ENCODE assay signal across 26 cellular contexts in the genomic region with DNA sequence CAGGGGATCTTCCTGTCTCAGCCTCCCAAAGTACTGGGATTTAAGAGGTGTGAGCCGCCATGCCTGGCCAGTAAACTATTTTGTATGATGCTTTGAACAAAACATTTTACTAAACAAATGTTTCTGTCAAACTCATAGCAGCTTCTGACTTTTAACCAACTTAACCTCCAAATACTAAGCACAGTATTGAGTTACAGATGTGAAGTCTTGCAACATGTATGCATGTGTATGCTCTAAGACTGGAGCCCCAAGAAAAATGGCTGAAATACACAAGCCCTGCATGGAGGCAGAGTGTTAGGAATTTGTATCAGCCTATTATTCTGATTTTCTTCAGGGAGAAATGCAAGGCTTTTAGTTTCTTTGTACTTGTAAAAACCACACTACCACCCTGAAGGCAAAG.
A peak's percentile ranks its signal among the peaks of the same experiment; 100 is the strongest.
DNase-seq lines count a peak whose midpoint lies in the region; ATAC-seq and TF ChIP-seq lines count a peak whose summit lies in the region.
"Had no signal": no experiment of that assay in that cellular context is flagged by ENCODE, and none has a peak within 500 bp of the region (broad histone marks: within the 10 kb centered on the region; RNA-seq: fewer than 3 reads in every experiment).

No MANE protein-coding gene starts in this region.

- intact Hi-C loops in natural killer cell (cut with micrococcal nuclease) (no loop called here), sciatic nerve (cut with DNase I) (no loop called here)

- no peak overlapping the region for H3K4me3 Mint-ChIP-seq in natural killer cell
- H3K4me3 Mint-ChIP-seq in natural killer cell treated with Interleukin-12 subunit alpha and Interleukin-12 subunit beta and Interleukin-15 and Interleukin-18, amount 100 ng/mL, for 72 hours: no peak overlapping the region
- H3K4me3 Mint-ChIP-seq: CD8-positive, alpha-beta memory T cell; H9 had no signal

- ATAC-seq in natural killer cell (no peak), sciatic nerve (peak; percentile 40)
- ATAC-seq in natural killer cell treated with Interleukin-12 subunit alpha and Interleukin-12 subunit beta and Interleukin-15 and Interleukin-18, amount 100 ng/mL, for 72 hours: no peak
- ATAC-seq: HepG2, K562, Panc1 had no signal

- H3K4me1 Mint-ChIP-seq in natural killer cell: peaks cover 27 to 37% of the 10 kb centered on the region in 2 donors
- peaks cover 18% of the 10 kb centered on the region in 2 donors for H3K4me1 Mint-ChIP-seq in natural killer cell treated with Interleukin-12 subunit alpha and Interleukin-12 subunit beta and Interleukin-15 and Interleukin-18, amount 100 ng/mL, for 72 hours (ENCODE audit: low read depth in 2 of 2)
- H3K4me1 Mint-ChIP-seq: H9 had no signal

- DNase-seq in natural killer cell (no peak), fibroblast of gingiva (ENCODE audit: low read depth) (peak; percentile 59), sciatic nerve (ENCODE audit: low spot score) (no peak), NCI-H146 treated with DMSO at 0.1 percent for 48 hours (lab: John Stamatoyannopoulos, UW; ENCODE audit: unreplicated experiment) (no peak), amygdala (lab: John Stamatoyannopoulos, UW) (no peak), NCI-H774 (lab: John Stamatoyannopoulos, UW) (no peak)
- no peak for DNase-seq in natural killer cell treated with Interleukin-12 subunit alpha and Interleukin-12 subunit beta and Interleukin-15 and Interleukin-18, amount 100 ng/mL, for 72 hours (ENCODE audit: low spot score)
- DNase-seq: 8988T; ACHN; BE2C; CD8-positive, alpha-beta memory T cell; DMS 273 treated with DMSO at 0.1 percent for 48 hours; DMS79; EL; GDM1; H9; MG63; NCI-H1694; NCI-H2029 treated with DMSO at 0.1 percent for 48 hours; NCI-H2227 treated with DMSO at 0.1 percent for 48 hours; NCI-H526 treated with DMSO at 0.1 percent for 48 hours; SHP77 treated with DMSO at 0.1 percent for 48 hours had no signal

- no peaks in the 10 kb centered on the region for H3K27me3 Mint-ChIP-seq in natural killer cell (ENCODE audit: low read depth in 2 of 2)
- H3K27me3 Mint-ChIP-seq in natural killer cell treated with Interleukin-12 subunit alpha and Interleukin-12 subunit beta and Interleukin-15 and Interleukin-18, amount 100 ng/mL, for 72 hours: no peaks in the 10 kb centered on the region
- H3K27me3 Mint-ChIP-seq: CD8-positive, alpha-beta memory T cell had no signal

- TF ChIP-seq CTCF in natural killer cell (IDR thresholded peaks at IDR 0.05): no peak

- peak overlapping the region; percentile 33 to 57 for H3K27ac Mint-ChIP-seq in natural killer cell
- H3K27ac Mint-ChIP-seq in natural killer cell treated with Interleukin-12 subunit alpha and Interleukin-12 subunit beta and Interleukin-15 and Interleukin-18, amount 100 ng/mL, for 72 hours: peak overlapping the region in 1 of 2 donors; percentile 52
- H3K27ac Mint-ChIP-seq: CD14-positive monocyte, H9 had no signal

- peaks cover 18% of the 10 kb centered on the region for H3K36me3 Mint-ChIP-seq in natural killer cell
- H3K36me3 Mint-ChIP-seq in natural killer cell treated with Interleukin-12 subunit alpha and Interleukin-12 subunit beta and Interleukin-15 and Interleukin-18, amount 100 ng/mL, for 72 hours: peaks cover 23% of the 10 kb centered on the region

- H3K9me3 Mint-ChIP-seq in natural killer cell: peaks cover 5 to 6% of the 10 kb centered on the region in 2 donors
- H3K9me3 Mint-ChIP-seq in natural killer cell treated with Interleukin-12 subunit alpha and Interleukin-12 subunit beta and Interleukin-15 and Interleukin-18, amount 100 ng/mL, for 72 hours: no peaks in the 10 kb centered on the region
